12 cellular contexts compared by ENCODE assay signal in the genomic region with DNA sequence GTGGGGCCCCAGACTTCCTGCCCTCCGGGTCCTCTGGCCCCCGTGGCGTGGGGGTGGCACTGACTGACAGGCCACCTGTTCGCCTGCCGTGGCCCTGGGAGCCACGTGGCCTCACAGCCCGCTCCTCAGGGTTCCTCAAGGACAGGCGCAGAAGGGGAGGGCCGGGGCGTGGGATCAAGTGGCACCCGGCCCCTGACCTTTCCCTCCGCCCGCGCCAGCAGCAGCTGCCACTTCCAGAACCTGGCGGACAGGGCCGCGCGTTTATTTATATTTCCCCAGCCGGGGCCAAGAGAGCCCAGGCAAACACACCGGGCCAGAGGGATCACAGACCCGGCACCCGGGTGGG.
DNase-seq lines count a peak whose midpoint lies in the region; ATAC-seq and TF ChIP-seq lines count a peak whose summit lies in the region.
"Had no signal": no experiment of that assay in that cellular context is flagged by ENCODE, and none has a peak within 500 bp of the region (broad histone marks: within the 10 kb centered on the region; RNA-seq: fewer than 3 reads in every experiment).

No MANE protein-coding gene starts in this region.

- no peak for ATAC-seq in PC-3
- no peak for ATAC-seq in activated T-cell treated with anti-CD3 and anti-CD28 coated beads, Interleukin-2, amount 50 U/mL, for 4 hours

- peaks cover 67% of the 10 kb centered on the region for H3K4me1 ChIP-seq in ACC112 (ENCODE audit: control insufficient read depth, insufficient read depth, low read length, unreplicated experiment)
- peaks cover 75% of the 10 kb centered on the region for H3K4me1 ChIP-seq in PC-3 (ENCODE audit: insufficient read depth, low read length)
- H3K4me1 ChIP-seq in Caco-2, result peaks cover 17% of the 10 kb centered on the region

- H3K4me3 Mint-ChIP-seq in osteocyte (ENCODE audit: unreplicated experiment) (peak overlapping the region; percentile 98), Caco-2 (ENCODE audit: unreplicated experiment) (no peak overlapping the region), Calu3 (ENCODE audit: low read depth, unreplicated experiment) (no peak overlapping the region)
- no peak overlapping the region for H3K4me3 Mint-ChIP-seq in activated T-cell treated with anti-CD3 and anti-CD28 coated beads, Interleukin-2, amount 50 U/mL, for 4 hours
- H3K4me3 Mint-ChIP-seq: activated T-helper 1 cell treated with anti-CD3 and anti-CD28 coated beads, Interleukin-12 subunit alpha, Interleukin-12 subunit beta, Interleukin-2, Interleukin-4 antibody, amounts not matched to agents 30 ng/mL and 10 ng/mL and 1 ng/mL, durations not matched to agents 14 hours and 24 hours and 36 hours; T-helper 2 cell treated with Interferon-gamma antibody and Interleukin-4, amounts not matched to agents 5 μg/mL and 100 μg/mL, for 36 hours had no signal

- peak overlapping the region; percentile 92 for H3K4me2 ChIP-seq in PC-3 (ENCODE audit: low read length)

- intact Hi-C loops in PC-3 (cut with micrococcal nuclease) (loop anchor here (5.0 to 10.0 kb wide), 4 partner anchors 180 to 530 kb away; a partner anchor contains a TSS), Caco-2 (cut with micrococcal nuclease; ENCODE audit: unreplicated experiment) (no loop called here), Calu3 (cut with micrococcal nuclease; ENCODE audit: unreplicated experiment) (no loop called here)

- peak overlapping the region; percentile 89 for H3K9ac ChIP-seq in PC-3 (ENCODE audit: low read length)

- H3K9me3 ChIP-seq in PC-3 (ENCODE audit: low read length) (no peaks in the 10 kb centered on the region), Caco-2 (no peaks in the 10 kb centered on the region)

- H3K27ac ChIP-seq in ACC112 (ENCODE audit: low read depth, low read length) (peak overlapping the region; percentile 72), PC-3 (ENCODE audit: low read length) (peak overlapping the region; percentile 72)

- DNase-seq in PC-3 (no peak), fibroblast of the aortic adventitia (ENCODE audit: low read depth) (no peak), osteocyte (ENCODE audit: extremely low spot score, unreplicated experiment) (no peak), Caco-2 (no peak), Calu3 (no peak)
- DNase-seq in stimulated activated CD4-positive, alpha-beta T cell treated with anti-CD3 and anti-CD28 coated beads, Interleukin-12 subunit alpha, Interleukin-12 subunit beta, amount 100 ng/mL, for 4 hours, result no peak
- DNase-seq in activated T-cell treated with anti-CD3 and anti-CD28 coated beads, Interleukin-2, amount 50 U/mL, for 4 hours, result no peak
- DNase-seq: naive B cell, NCI-H345 had no signal

- H3K36me3 ChIP-seq in ACC112 (ENCODE audit: insufficient read depth, low read length) (0 out of 2 replicates have a peak, but pooled peaks cover 3% of the 10 kb centered on the region), PC-3 (ENCODE audit: low read depth, low read length) (peaks cover 25% of the 10 kb centered on the region), Caco-2 (ENCODE audit: control insufficient read depth, insufficient read depth, low read length) (no peaks in the 10 kb centered on the region; the same call in 1 of the 2 replicates)

- no peaks in the 10 kb centered on the region for H4K20me1 ChIP-seq in PC-3 (ENCODE audit: low read length)

- peak overlapping the region; percentile 81 for H3K4me3 ChIP-seq in ACC112 (ENCODE audit: low read depth, low read length)
- H3K4me3 ChIP-seq in PC-3 (ENCODE audit: low read length), result peak overlapping the region; percentile 90
- H3K4me3 ChIP-seq in fibroblast of the aortic adventitia (ENCODE audit: low read depth, low read length), result peak overlapping the region; percentile 89
- H3K4me3 ChIP-seq in Caco-2 (ENCODE audit: low read depth, low read length), result no peak overlapping the region

- peaks cover 80% of the 10 kb centered on the region for H3K4me1 Mint-ChIP-seq in osteocyte (ENCODE audit: unreplicated experiment)
- peaks cover 7% of the 10 kb centered on the region for H3K4me1 Mint-ChIP-seq in Caco-2 (ENCODE audit: low read depth, unreplicated experiment)
- H3K4me1 Mint-ChIP-seq in Calu3 (ENCODE audit: low read depth, unreplicated experiment), result peaks cover 27% of the 10 kb centered on the region
- peaks cover 26% of the 10 kb centered on the region for H3K4me1 Mint-ChIP-seq in activated T-cell treated with anti-CD3 and anti-CD28 coated beads, Interleukin-2, amount 50 U/mL, for 4 hours (ENCODE audit: low read depth)

- H3K79me2 ChIP-seq in ACC112 (ENCODE audit: control insufficient read depth, insufficient read depth, low read length, unreplicated experiment), result peaks cover 64% of the 10 kb centered on the region
- H3K79me2 ChIP-seq in PC-3 (ENCODE audit: low read length), result peaks cover 80% of the 10 kb centered on the region

- H3K9me3 Mint-ChIP-seq in osteocyte (ENCODE audit: unreplicated experiment) (no peaks in the 10 kb centered on the region), Caco-2 (ENCODE audit: unreplicated experiment) (no peaks in the 10 kb centered on the region), Calu3 (ENCODE audit: low read depth, unreplicated experiment) (no peaks in the 10 kb centered on the region)
- no peaks in the 10 kb centered on the region for H3K9me3 Mint-ChIP-seq in activated T-cell treated with anti-CD3 and anti-CD28 coated beads, Interleukin-2, amount 50 U/mL, for 4 hours
- H3K9me3 Mint-ChIP-seq: activated T-helper 1 cell treated with anti-CD3 and anti-CD28 coated beads, Interleukin-12 subunit alpha, Interleukin-12 subunit beta, Interleukin-2, Interleukin-4 antibody, amounts not matched to agents 30 ng/mL and 10 ng/mL and 1 ng/mL, durations not matched to agents 14 hours and 24 hours and 36 hours; naive B cell; T-helper 2 cell treated with Interferon-gamma antibody and Interleukin-4, amounts not matched to agents 5 μg/mL and 100 μg/mL, for 36 hours had no signal

- H3F3A ChIP-seq in PC-3 (ENCODE audit: low read length, unreplicated experiment), result peaks cover 5% of the 10 kb centered on the region

- TF ChIP-seq CTCF in PC-3 (conservative IDR thresholded peaks at IDR 0.05; ENCODE audit: low read depth, low read length), result no peak
- TF ChIP-seq CTCF in fibroblast of the aortic adventitia (IDR thresholded peaks at IDR 0.05; ENCODE audit: insufficient read depth, low read length), result no peak
- no peak for TF ChIP-seq CTCF in osteocyte (IDR thresholded peaks at IDR 0.05)
- TF ChIP-seq CTCF in Caco-2 (IDR thresholded peaks at IDR 0.05; ENCODE audit: insufficient read depth in 1 of 2, low read depth in 1 of 2, low read length in 1 of 2, severe bottlenecking in 1 of 2, unreplicated experiment in 1 of 2), result no peak
- no peak for TF ChIP-seq CTCF in Calu3 (IDR thresholded peaks at IDR 0.05; ENCODE audit: unreplicated experiment)

- H3K27me3 Mint-ChIP-seq in osteocyte (ENCODE audit: unreplicated experiment), result no peaks in the 10 kb centered on the region
- H3K27me3 Mint-ChIP-seq in Caco-2 (ENCODE audit: insufficient read depth, unreplicated experiment), result no peaks in the 10 kb centered on the region
- H3K27me3 Mint-ChIP-seq in Calu3 (ENCODE audit: unreplicated experiment), result no peaks in the 10 kb centered on the region
- no peaks in the 10 kb centered on the region for H3K27me3 Mint-ChIP-seq in activated T-cell treated with anti-CD3 and anti-CD28 coated beads, Interleukin-2, amount 50 U/mL, for 4 hours (ENCODE audit: low read depth)
- H3K27me3 Mint-ChIP-seq: naive B cell had no signal

- CTCF ChIA-PET in PC-3 (lab: Charles Lee) (no interaction called here), Caco-2 (lab: Charles Lee) (no interaction called here), Calu3 (lab: Charles Lee) (no interaction called here)

- BruUV-seq in PC-3 (replicated peaks; lab: Mats Ljungman, UMichigan) (no TSS peak), Caco-2 (replicated peaks; lab: Mats Ljungman, UMichigan) (no TSS peak), Calu3 (replicated peaks; lab: Mats Ljungman, UMichigan) (no TSS peak)

- H3K27ac Mint-ChIP-seq in osteocyte (ENCODE audit: unreplicated experiment) (peak overlapping the region; percentile 95), Caco-2 (ENCODE audit: unreplicated experiment) (no peak overlapping the region), Calu3 (ENCODE audit: unreplicated experiment) (no peak overlapping the region)
- H3K27ac Mint-ChIP-seq: activated T-helper 1 cell treated with anti-CD3 and anti-CD28 coated beads, Interleukin-12 subunit alpha, Interleukin-12 subunit beta, Interleukin-2, Interleukin-4 antibody, amounts not matched to agents 30 ng/mL and 10 ng/mL and 1 ng/mL, durations not matched to agents 14 hours and 24 hours and 36 hours; T-helper 2 cell treated with Interferon-gamma antibody and Interleukin-4, amounts not matched to agents 5 μg/mL and 100 μg/mL, for 36 hours had no signal

- H2AFZ ChIP-seq in ACC112 (ENCODE audit: low read length, unreplicated experiment) (no peak overlapping the region), PC-3 (ENCODE audit: low read length) (no peak overlapping the region)

- H3K36me3 Mint-ChIP-seq in osteocyte (ENCODE audit: unreplicated experiment) (peaks cover 5% of the 10 kb centered on the region), Caco-2 (ENCODE audit: insufficient read depth, unreplicated experiment) (peaks cover 53% of the 10 kb centered on the region), Calu3 (ENCODE audit: insufficient read depth, unreplicated experiment) (peaks cover 67% of the 10 kb centered on the region)
- H3K36me3 Mint-ChIP-seq in activated T-cell treated with anti-CD3 and anti-CD28 coated beads, Interleukin-2, amount 50 U/mL, for 4 hours (ENCODE audit: insufficient read depth), result peaks cover 6% of the 10 kb centered on the region
- H3K36me3 Mint-ChIP-seq: naive B cell had no signal

- POLR2A ChIA-PET in PC-3 (lab: Charles Lee; ENCODE audit: unreplicated experiment) (no interaction called here), Caco-2 (lab: Charles Lee) (no interaction called here)

- H3K9me2 ChIP-seq in PC-3 (replicated peaks; ENCODE audit: low read length), result no peaks in the 10 kb centered on the region

- H3K27me3 ChIP-seq in ACC112 (ENCODE audit: insufficient read depth, low read length), result no peaks in the 10 kb centered on the region
- H3K27me3 ChIP-seq in PC-3 (ENCODE audit: low read length), result no peaks in the 10 kb centered on the region
- H3K27me3 ChIP-seq in Caco-2 (replicated peaks; ENCODE audit: control insufficient read depth, insufficient read depth, low read length), result no peaks in the 10 kb centered on the region
